ENCODE assay signal across 1 cellular context in genomic region chr16:89525146-89525913, GRCh38.
TF ChIP-seq lines count a peak whose summit lies in the region.

No MANE protein-coding gene starts in this region.

TF ChIP-seq in WTC11, 78 proteins besides CTCF, POLR2A, EP300 and RAD21 (continued from another document):
- no peak for TF ChIP-seq MAX (CRISPR knock-in tag; IDR thresholded peaks at IDR 0.05)
- no peak for TF ChIP-seq CREB1 (CRISPR knock-in tag; IDR thresholded peaks at IDR 0.05)
- TF ChIP-seq ATF6 (CRISPR knock-in tag; IDR thresholded peaks at IDR 0.05) = no peak
- TF ChIP-seq E2F4 (CRISPR knock-in tag; IDR thresholded peaks at IDR 0.05; ENCODE audit: borderline replicate concordance, low read depth) = no peak
- TF ChIP-seq SOX15 (CRISPR knock-in tag; IDR thresholded peaks at IDR 0.05) = no peak
- TF ChIP-seq TEAD1 (CRISPR knock-in tag; IDR thresholded peaks at IDR 0.05) = no peak
- TF ChIP-seq SMAD4 (CRISPR knock-in tag; IDR thresholded peaks at IDR 0.05) = no peak
- TF ChIP-seq AR (CRISPR knock-in tag; IDR thresholded peaks at IDR 0.05) = no peak
- TF ChIP-seq NFE2L1 (CRISPR knock-in tag; IDR thresholded peaks at IDR 0.05) = no peak
- TF ChIP-seq CBFB (CRISPR knock-in tag; IDR thresholded peaks at IDR 0.05; ENCODE audit: low read depth) = no peak
- no peak for TF ChIP-seq MYBL2 (CRISPR knock-in tag; IDR thresholded peaks at IDR 0.05)
- TF ChIP-seq FOXP1 (CRISPR knock-in tag; IDR thresholded peaks at IDR 0.05; ENCODE audit: borderline replicate concordance) = no peak
- TF ChIP-seq MLX (CRISPR knock-in tag; IDR thresholded peaks at IDR 0.05) = no peak
- TF ChIP-seq E2F1 (CRISPR knock-in tag; IDR thresholded peaks at IDR 0.05) = no peak
- TF ChIP-seq TP53 (CRISPR knock-in tag; IDR thresholded peaks at IDR 0.05) = no peak
TF ChIP-seq in WTC11: peak in this region for 0.
